In the genomic region with DNA sequence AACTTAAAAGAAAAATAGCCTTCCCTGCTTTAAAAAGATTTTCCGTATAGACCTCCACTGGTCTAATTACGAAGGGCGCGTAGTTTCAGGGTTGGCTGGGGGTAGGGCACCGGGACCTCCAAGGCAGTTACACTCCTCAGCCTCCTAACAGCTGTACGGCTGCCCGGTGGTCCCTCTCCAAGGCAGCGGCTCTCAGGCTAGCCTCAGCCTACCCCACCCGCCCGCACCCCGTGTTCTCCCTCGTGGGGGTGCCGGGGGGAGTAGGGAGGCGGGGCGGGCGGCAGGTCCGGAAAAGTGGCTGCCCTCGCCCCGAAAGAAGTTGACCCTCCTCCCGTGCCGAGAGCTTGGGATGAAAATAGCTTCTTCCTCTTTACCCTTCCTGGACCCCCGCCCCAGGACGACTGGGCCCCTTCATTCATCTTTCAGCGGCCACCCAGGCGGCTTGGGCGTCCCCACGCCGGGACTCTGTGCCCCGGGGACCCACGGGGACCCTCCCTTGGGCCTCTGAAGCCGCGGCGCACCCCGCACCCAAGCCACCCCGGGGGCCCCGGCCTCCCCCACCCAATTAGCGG, we compare ENCODE assay signal across 1 cellular context.
TF ChIP-seq lines count a peak whose summit lies in the region.

No MANE protein-coding gene starts in this region.

TF ChIP-seq in GM12878, 131 proteins besides CTCF, POLR2A, EP300 and RAD21 (continued from another document):
- TF ChIP-seq CEBPB (IDR thresholded peaks at IDR 0.05; ENCODE audit: borderline replicate concordance in 1 of 2, low read depth in 2 of 2, low read length in 2 of 2) (no peak), CBX5 (IDR thresholded peaks at IDR 0.05; ENCODE audit: low read depth) (no peak), SPI1 (IDR thresholded peaks at IDR 0.05; ENCODE audit: borderline replicate concordance, insufficient read depth, low read depth, low read length) (no peak), ZNF274 (IDR thresholded peaks at IDR 0.05; ENCODE audit: insufficient read depth, insufficient read length) (no peak), BACH1 (IDR thresholded peaks at IDR 0.05; ENCODE audit: borderline replicate concordance) (0 out of 2 replicates have a peak, but pooled peaks have one; percentile 11), RUNX3 (IDR thresholded peaks at IDR 0.05; ENCODE audit: low read length) (no peak), MXI1 (IDR thresholded peaks at IDR 0.05; ENCODE audit: low read depth, low read length) (no peak), FOXM1 (IDR thresholded peaks at IDR 0.05; ENCODE audit: low read depth, low read length) (no peak), POLR2AphosphoS5 (IDR thresholded peaks at IDR 0.05; ENCODE audit: low read length) (no peak), TCF12 (IDR thresholded peaks at IDR 0.05; ENCODE audit: low read depth, low read length) (no peak), NR2C2 (IDR thresholded peaks at IDR 0.05; ENCODE audit: borderline replicate concordance, control insufficient read depth, insufficient read length, low read depth) (no peak), PAX8 (IDR thresholded peaks at IDR 0.05) (no peak), EZH2 (IDR thresholded peaks at IDR 0.05; ENCODE audit: borderline replicate concordance, control insufficient read depth, low read depth, low read length) (no peak), RELB (IDR thresholded peaks at IDR 0.05; ENCODE audit: low read depth) (no peak), HCFC1 (IDR thresholded peaks at IDR 0.05; ENCODE audit: low read length) (no peak), IRF5 (IDR thresholded peaks at IDR 0.05; ENCODE audit: borderline replicate concordance) (no peak), STAT3 (IDR thresholded peaks at IDR 0.05; ENCODE audit: low read depth, low read length) (no peak)
- TF ChIP-seq, protein P1, sequence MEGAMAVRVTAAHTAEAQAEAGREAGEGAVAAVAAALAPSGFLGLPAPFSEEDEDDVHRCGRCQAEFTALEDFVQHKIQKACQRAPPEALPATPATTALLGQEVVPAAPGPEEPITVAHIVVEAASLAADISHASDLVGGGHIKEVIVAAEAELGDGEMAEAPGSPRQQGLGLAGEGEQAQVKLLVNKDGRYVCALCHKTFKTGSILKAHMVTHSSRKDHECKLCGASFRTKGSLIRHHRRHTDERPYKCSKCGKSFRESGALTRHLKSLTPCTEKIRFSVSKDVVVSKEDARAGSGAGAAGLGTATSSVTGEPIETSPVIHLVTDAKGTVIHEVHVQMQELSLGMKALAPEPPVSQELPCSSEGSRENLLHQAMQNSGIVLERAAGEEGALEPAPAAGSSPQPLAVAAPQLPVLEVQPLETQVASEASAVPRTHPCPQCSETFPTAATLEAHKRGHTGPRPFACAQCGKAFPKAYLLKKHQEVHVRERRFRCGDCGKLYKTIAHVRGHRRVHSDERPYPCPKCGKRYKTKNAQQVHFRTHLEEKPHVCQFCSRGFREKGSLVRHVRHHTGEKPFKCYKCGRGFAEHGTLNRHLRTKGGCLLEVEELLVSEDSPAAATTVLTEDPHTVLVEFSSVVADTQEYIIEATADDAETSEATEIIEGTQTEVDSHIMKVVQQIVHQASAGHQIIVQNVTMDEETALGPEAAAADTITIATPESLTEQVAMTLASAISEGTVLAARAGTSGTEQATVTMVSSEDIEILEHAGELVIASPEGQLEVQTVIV (IDR thresholded peaks at IDR 0.05; ENCODE audit: borderline replicate concordance, partially characterized antibody): no peak
